1 cellular context compared by ENCODE assay signal in genomic region chr10:86979296-86979818, GRCh38.
TF ChIP-seq lines count a peak whose summit lies in the region.

No MANE protein-coding gene starts in this region.

TF ChIP-seq in A549, 52 proteins besides CTCF, POLR2A, EP300 and RAD21:
- TF ChIP-seq CEBPB (IDR thresholded peaks at IDR 0.05) (no peak), JUNB (IDR thresholded peaks at IDR 0.05) (no peak), HOXB5 (CRISPR knock-in tag; IDR thresholded peaks at IDR 0.05) (no peak), NPAS2 (CRISPR knock-in tag; IDR thresholded peaks at IDR 0.05; ENCODE audit: borderline replicate concordance) (no peak), MYC (IDR thresholded peaks at IDR 0.05; ENCODE audit: borderline replicate concordance, low read length) (no peak), CHD2 (IDR thresholded peaks at IDR 0.05; ENCODE audit: low read length, partially characterized antibody) (no peak), MAX (IDR thresholded peaks at IDR 0.05) (no peak), SREBF2 (IDR thresholded peaks at IDR 0.05) (no peak), NR3C1 (IDR thresholded peaks at IDR 0.05) (no peak), HOXB13 (CRISPR knock-in tag; IDR thresholded peaks at IDR 0.05; ENCODE audit: low read depth) (no peak), CHD4 (IDR thresholded peaks at IDR 0.05; ENCODE audit: borderline replicate concordance) (no peak), ATOH8 (CRISPR knock-in tag; IDR thresholded peaks at IDR 0.05; ENCODE audit: low read depth) (no peak)
